15 cellular contexts compared by ENCODE assay signal in genomic region chr15:31498756-31499155, GRCh38.
DNase-seq lines count a peak whose midpoint lies in the region; ATAC-seq and TF ChIP-seq lines count a peak whose summit lies in the region.
"Had no signal": no experiment of that assay in that cellular context is flagged by ENCODE, and none has a peak within 500 bp of the region (broad histone marks: within the 10 kb centered on the region; RNA-seq: fewer than 3 reads in every experiment).

No MANE protein-coding gene starts in this region.

- no peaks in the 10 kb centered on the region for H3K79me1 ChIP-seq in H9 (ENCODE audit: insufficient read depth, low read depth, low read length, poor library complexity, severe bottlenecking)

- H3K4me3 ChIP-seq in epithelial cell of esophagus (ENCODE audit: low read length) (no peak overlapping the region), adrenal gland (no peak overlapping the region)
- H3K4me3 ChIP-seq: BLaER1 treated with 17β-estradiol and CSF1 and Interleukin-3, amounts not matched to agents 10 nM and 100 nM had no signal

- H2BK120ac ChIP-seq in H9 (ENCODE audit: low read depth, low read length, poor library complexity, severe bottlenecking) = no peak overlapping the region

- H3K9ac ChIP-seq in H9 (ENCODE audit: extremely low read depth, insufficient read length, low read length) = no peak overlapping the region
- H3K9ac ChIP-seq: BLaER1 treated with 17β-estradiol and CSF1 and Interleukin-3, amounts not matched to agents 10 nM and 100 nM had no signal

- H3K4me1 ChIP-seq in H9 (ENCODE audit: insufficient read depth, low read length) (no peaks in the 10 kb centered on the region), adrenal gland (replicated peaks in 1 of 2) (no peaks in the 10 kb centered on the region)

- no peak for TF ChIP-seq CTCF in H9 (conservative IDR thresholded peaks at IDR 0.05)
- no peak for TF ChIP-seq CTCF in epithelial cell of esophagus (IDR thresholded peaks at IDR 0.05; ENCODE audit: insufficient read depth, low read depth, low read length, missing control alignments)
- TF ChIP-seq CTCF in osteocyte (IDR thresholded peaks at IDR 0.05) = no peak
- no peak for TF ChIP-seq CTCF in adrenal gland (IDR thresholded peaks at IDR 0.05)

- ATAC-seq in HG03097 (IDR thresholded peaks at IDR 0.05; ENCODE audit: low FRiP score, unreplicated experiment) = no peak
- ATAC-seq in GM19324 (IDR thresholded peaks at IDR 0.05; ENCODE audit: low FRiP score, unreplicated experiment) = no peak
- ATAC-seq: HCT116 had no signal

- no peaks in the 10 kb centered on the region for H3K36me3 Mint-ChIP-seq in H9 (ENCODE audit: insufficient read depth in 1 of 3, low read depth in 3 of 3)
- H3K36me3 Mint-ChIP-seq in osteocyte (ENCODE audit: unreplicated experiment) = no peaks in the 10 kb centered on the region
- H3K36me3 Mint-ChIP-seq: CD4-positive, CD25-positive, alpha-beta regulatory T cell had no signal

- TF ChIP-seq POLR2A in adrenal gland (IDR thresholded peaks at IDR 0.05) = no peak

- H4K8ac ChIP-seq in H9 (replicated peaks; ENCODE audit: insufficient read length, low read depth, low read length) = no peak overlapping the region

- no peak overlapping the region for H2BK5ac ChIP-seq in H9 (ENCODE audit: insufficient read length, low read length)

- H3K23ac ChIP-seq in H9 (ENCODE audit: insufficient read length, low read depth, low read length) = no peak overlapping the region

- H3K27ac ChIP-seq in H9 (ENCODE audit: insufficient read length, low read depth, low read length) (no peak overlapping the region), adrenal gland (no peak overlapping the region)
- H3K27ac ChIP-seq: BLaER1 treated with 17β-estradiol and CSF1 and Interleukin-3, amounts not matched to agents 10 nM and 100 nM had no signal

- no peak overlapping the region for H4K5ac ChIP-seq in H9 (ENCODE audit: insufficient read length, low read depth, low read length)

- H2AK5ac ChIP-seq in H9 (ENCODE audit: insufficient read length, low read length) = no peak overlapping the region

- H3K4me2 ChIP-seq in H9 (ENCODE audit: insufficient read depth, insufficient read length, low read length) = no peak overlapping the region

- H3K9me3 Mint-ChIP-seq in H9 = no peaks in the 10 kb centered on the region
- H3K9me3 Mint-ChIP-seq in osteocyte (ENCODE audit: unreplicated experiment) = peaks cover 5% of the 10 kb centered on the region
- H3K9me3 Mint-ChIP-seq: CD4-positive, CD25-positive, alpha-beta regulatory T cell had no signal

- intact Hi-C loops in adrenal gland (cut with DNase I) = no loop called here

- no peak overlapping the region for H2BK15ac ChIP-seq in H9 (ENCODE audit: low read depth, low read length)

- H3K27ac Mint-ChIP-seq in H9 (no peak overlapping the region), osteocyte (ENCODE audit: unreplicated experiment) (no peak overlapping the region)
- H3K27ac Mint-ChIP-seq: CD4-positive, CD25-positive, alpha-beta regulatory T cell had no signal

- H2BK20ac ChIP-seq in H9 (ENCODE audit: low read depth, low read length, poor library complexity, severe bottlenecking) = no peak overlapping the region

- H3K14ac ChIP-seq in H9 (ENCODE audit: insufficient read depth, low read length) = no peak overlapping the region

- H3K9me3 ChIP-seq in H9 (ENCODE audit: control insufficient read depth, low read depth, low read length) (no peaks in the 10 kb centered on the region), adrenal gland (replicated peaks in 1 of 3) (no peaks in the 10 kb centered on the region)

- no peak overlapping the region for H3K4ac ChIP-seq in H9 (ENCODE audit: low read depth, low read length)

- no peak overlapping the region for H4K91ac ChIP-seq in H9 (ENCODE audit: insufficient read length, low read depth, low read length)

- no CpG with 5 or more reads among the region's 4 CpGs for WGBS in H9 (ENCODE audit: extremely low coverage, insufficient read length, low lambda C conversion rate)
- 86 to 94% (median 91%) methylated on average over 4 of the region's 4 CpGs for WGBS in adrenal gland, 4 donors

- H3T11ph ChIP-seq in H9 (ENCODE audit: low read length) = no peak overlapping the region

- peak; percentile 21 for DNase-seq in activated CD8-positive, alpha-beta memory T cell treated with anti-CD3 and anti-CD28 coated beads for 24 hours
- DNase-seq in activated CD8-positive, alpha-beta memory T cell treated with anti-CD3 and anti-CD28 coated beads, Interleukin-2, amount 50 U/mL, for 48 hours = no peak
- peak; percentile 8 for DNase-seq in H9
- peak; percentile 13 for DNase-seq in epithelial cell of esophagus (ENCODE audit: low read depth)
- peak; percentile 67 for DNase-seq in osteocyte (ENCODE audit: extremely low spot score, unreplicated experiment)
- DNase-seq in adrenal gland = no peak
- DNase-seq: ACHN; CD4-positive, CD25-positive, alpha-beta regulatory T cell; DMS 273 treated with DMSO at 0.1 percent for 48 hours; DMS79 treated with DMSO at 0.1 percent for 48 hours; EL had no signal

- H2AFZ ChIP-seq in H9 (ENCODE audit: low read length) = no peak overlapping the region

- H3K4me1 Mint-ChIP-seq in H9 (peaks cover 2 to 7% of the 10 kb centered on the region in 2 experiments; a peak in 2 of 4 replicates), osteocyte (ENCODE audit: unreplicated experiment) (peaks cover 5% of the 10 kb centered on the region)

- H3K23me2 ChIP-seq in H9 (ENCODE audit: insufficient read length, low read depth, low read length, poor library complexity, severe bottlenecking) = no peaks in the 10 kb centered on the region

- no peaks in the 10 kb centered on the region for H3K79me2 ChIP-seq in H9 (ENCODE audit: insufficient read depth, low read length)

- no peaks in the 10 kb centered on the region for H3K27me3 ChIP-seq in H9 (ENCODE audit: insufficient read depth, low read length)
- H3K27me3 ChIP-seq in adrenal gland = no peaks in the 10 kb centered on the region
- H3K27me3 ChIP-seq: BLaER1 treated with 17β-estradiol and CSF1 and Interleukin-3, amounts not matched to agents 10 nM and 100 nM had no signal

- H3K4me3 Mint-ChIP-seq in H9 (no peak overlapping the region), osteocyte (ENCODE audit: unreplicated experiment) (no peak overlapping the region)
- H3K4me3 Mint-ChIP-seq: CD4-positive, CD25-positive, alpha-beta regulatory T cell had no signal

- no peak overlapping the region for H2BK12ac ChIP-seq in H9 (ENCODE audit: insufficient read length, low read depth, low read length)

- no peaks in the 10 kb centered on the region; the same call in 1 of the 2 replicates for H3K27me3 Mint-ChIP-seq in H9 (ENCODE audit: low read depth)
- peaks cover 8% of the 10 kb centered on the region for H3K27me3 Mint-ChIP-seq in osteocyte (ENCODE audit: unreplicated experiment)

- H3K36me3 ChIP-seq in adrenal gland (replicated peaks in 1 of 2) = no peaks in the 10 kb centered on the region
- H3K36me3 ChIP-seq: BLaER1 treated with 17β-estradiol and CSF1 and Interleukin-3, amounts not matched to agents 10 nM and 100 nM had no signal

- no peaks in the 10 kb centered on the region for H4K20me1 ChIP-seq in H9 (ENCODE audit: control insufficient read depth, insufficient read depth, insufficient read length)
- H4K20me1 ChIP-seq: BLaER1 treated with 17β-estradiol and CSF1 and Interleukin-3, amounts not matched to agents 10 nM and 100 nM had no signal

- no peak overlapping the region for H3K56ac ChIP-seq in H9 (ENCODE audit: insufficient read length, low read depth, low read length)

- no peak overlapping the region for H3K18ac ChIP-seq in H9 (ENCODE audit: insufficient read length, low read depth, low read length)

Comparison
In these comparisons a context has a peak if more than half of its experiments do, and no peak if none do; other contexts are left out.
1. DNase-seq: peak in activated CD8-positive, alpha-beta memory T cell treated with anti-CD3 and anti-CD28 coated beads for 24 hours (single experiment), H9 (single experiment), epithelial cell of esophagus (single experiment) and osteocyte (single experiment); none in activated CD8-positive, alpha-beta memory T cell treated with anti-CD3 and anti-CD28 coated beads, Interleukin-2, amount 50 U/mL, for 48 hours (single experiment) and adrenal gland (0 of 7).